In the genomic region with DNA sequence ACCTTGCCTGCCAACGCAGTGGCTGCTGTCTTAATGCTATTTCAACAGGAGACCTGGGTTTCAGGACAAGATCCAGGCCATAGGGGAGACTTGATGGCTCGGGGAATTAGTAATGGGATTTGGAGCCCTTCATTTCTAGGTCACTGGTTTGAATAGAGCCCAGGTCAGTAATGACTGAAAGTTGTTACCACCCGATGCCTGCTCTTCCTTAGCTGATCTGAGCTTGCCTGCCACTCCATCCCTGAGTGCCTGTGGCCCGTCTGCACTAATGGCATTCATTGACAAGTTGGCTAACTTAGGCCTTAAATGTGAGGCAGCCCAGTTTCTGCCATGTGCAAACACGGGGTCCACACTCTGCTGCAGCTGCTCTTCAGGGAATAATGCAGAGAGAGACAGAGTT, we compare ENCODE assay signal across 1 cellular context.
TF ChIP-seq lines count a peak whose summit lies in the region.

No MANE protein-coding gene starts in this region.

TF ChIP-seq in H1, 55 proteins besides CTCF, POLR2A, EP300 and RAD21 (continued from another document):
- TF ChIP-seq, protein P1, sequence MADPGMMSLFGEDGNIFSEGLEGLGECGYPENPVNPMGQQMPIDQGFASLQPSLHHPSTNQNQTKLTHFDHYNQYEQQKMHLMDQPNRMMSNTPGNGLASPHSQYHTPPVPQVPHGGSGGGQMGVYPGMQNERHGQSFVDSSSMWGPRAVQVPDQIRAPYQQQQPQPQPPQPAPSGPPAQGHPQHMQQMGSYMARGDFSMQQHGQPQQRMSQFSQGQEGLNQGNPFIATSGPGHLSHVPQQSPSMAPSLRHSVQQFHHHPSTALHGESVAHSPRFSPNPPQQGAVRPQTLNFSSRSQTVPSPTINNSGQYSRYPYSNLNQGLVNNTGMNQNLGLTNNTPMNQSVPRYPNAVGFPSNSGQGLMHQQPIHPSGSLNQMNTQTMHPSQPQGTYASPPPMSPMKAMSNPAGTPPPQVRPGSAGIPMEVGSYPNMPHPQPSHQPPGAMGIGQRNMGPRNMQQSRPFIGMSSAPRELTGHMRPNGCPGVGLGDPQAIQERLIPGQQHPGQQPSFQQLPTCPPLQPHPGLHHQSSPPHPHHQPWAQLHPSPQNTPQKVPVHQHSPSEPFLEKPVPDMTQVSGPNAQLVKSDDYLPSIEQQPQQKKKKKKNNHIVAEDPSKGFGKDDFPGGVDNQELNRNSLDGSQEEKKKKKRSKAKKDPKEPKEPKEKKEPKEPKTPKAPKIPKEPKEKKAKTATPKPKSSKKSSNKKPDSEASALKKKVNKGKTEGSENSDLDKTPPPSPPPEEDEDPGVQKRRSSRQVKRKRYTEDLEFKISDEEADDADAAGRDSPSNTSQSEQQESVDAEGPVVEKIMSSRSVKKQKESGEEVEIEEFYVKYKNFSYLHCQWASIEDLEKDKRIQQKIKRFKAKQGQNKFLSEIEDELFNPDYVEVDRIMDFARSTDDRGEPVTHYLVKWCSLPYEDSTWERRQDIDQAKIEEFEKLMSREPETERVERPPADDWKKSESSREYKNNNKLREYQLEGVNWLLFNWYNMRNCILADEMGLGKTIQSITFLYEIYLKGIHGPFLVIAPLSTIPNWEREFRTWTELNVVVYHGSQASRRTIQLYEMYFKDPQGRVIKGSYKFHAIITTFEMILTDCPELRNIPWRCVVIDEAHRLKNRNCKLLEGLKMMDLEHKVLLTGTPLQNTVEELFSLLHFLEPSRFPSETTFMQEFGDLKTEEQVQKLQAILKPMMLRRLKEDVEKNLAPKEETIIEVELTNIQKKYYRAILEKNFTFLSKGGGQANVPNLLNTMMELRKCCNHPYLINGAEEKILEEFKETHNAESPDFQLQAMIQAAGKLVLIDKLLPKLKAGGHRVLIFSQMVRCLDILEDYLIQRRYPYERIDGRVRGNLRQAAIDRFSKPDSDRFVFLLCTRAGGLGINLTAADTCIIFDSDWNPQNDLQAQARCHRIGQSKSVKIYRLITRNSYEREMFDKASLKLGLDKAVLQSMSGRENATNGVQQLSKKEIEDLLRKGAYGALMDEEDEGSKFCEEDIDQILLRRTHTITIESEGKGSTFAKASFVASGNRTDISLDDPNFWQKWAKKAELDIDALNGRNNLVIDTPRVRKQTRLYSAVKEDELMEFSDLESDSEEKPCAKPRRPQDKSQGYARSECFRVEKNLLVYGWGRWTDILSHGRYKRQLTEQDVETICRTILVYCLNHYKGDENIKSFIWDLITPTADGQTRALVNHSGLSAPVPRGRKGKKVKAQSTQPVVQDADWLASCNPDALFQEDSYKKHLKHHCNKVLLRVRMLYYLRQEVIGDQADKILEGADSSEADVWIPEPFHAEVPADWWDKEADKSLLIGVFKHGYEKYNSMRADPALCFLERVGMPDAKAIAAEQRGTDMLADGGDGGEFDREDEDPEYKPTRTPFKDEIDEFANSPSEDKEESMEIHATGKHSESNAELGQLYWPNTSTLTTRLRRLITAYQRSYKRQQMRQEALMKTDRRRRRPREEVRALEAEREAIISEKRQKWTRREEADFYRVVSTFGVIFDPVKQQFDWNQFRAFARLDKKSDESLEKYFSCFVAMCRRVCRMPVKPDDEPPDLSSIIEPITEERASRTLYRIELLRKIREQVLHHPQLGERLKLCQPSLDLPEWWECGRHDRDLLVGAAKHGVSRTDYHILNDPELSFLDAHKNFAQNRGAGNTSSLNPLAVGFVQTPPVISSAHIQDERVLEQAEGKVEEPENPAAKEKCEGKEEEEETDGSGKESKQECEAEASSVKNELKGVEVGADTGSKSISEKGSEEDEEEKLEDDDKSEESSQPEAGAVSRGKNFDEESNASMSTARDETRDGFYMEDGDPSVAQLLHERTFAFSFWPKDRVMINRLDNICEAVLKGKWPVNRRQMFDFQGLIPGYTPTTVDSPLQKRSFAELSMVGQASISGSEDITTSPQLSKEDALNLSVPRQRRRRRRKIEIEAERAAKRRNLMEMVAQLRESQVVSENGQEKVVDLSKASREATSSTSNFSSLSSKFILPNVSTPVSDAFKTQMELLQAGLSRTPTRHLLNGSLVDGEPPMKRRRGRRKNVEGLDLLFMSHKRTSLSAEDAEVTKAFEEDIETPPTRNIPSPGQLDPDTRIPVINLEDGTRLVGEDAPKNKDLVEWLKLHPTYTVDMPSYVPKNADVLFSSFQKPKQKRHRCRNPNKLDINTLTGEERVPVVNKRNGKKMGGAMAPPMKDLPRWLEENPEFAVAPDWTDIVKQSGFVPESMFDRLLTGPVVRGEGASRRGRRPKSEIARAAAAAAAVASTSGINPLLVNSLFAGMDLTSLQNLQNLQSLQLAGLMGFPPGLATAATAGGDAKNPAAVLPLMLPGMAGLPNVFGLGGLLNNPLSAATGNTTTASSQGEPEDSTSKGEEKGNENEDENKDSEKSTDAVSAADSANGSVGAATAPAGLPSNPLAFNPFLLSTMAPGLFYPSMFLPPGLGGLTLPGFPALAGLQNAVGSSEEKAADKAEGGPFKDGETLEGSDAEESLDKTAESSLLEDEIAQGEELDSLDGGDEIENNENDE (IDR thresholded peaks at IDR 0.05; ENCODE audit: insufficient replicate concordance, low read length): no peak
- TF ChIP-seq MAFK (IDR thresholded peaks at IDR 0.05; ENCODE audit: low read depth, low read length): no peak
- TF ChIP-seq SP4 (IDR thresholded peaks at IDR 0.05; ENCODE audit: low read length): no peak
- no peak for TF ChIP-seq FOSL1 (IDR thresholded peaks at IDR 0.05; ENCODE audit: insufficient read depth, low read depth, low read length)
- TF ChIP-seq SIRT6 (IDR thresholded peaks at IDR 0.05; ENCODE audit: low read length): no peak
- TF ChIP-seq, protein P2, sequence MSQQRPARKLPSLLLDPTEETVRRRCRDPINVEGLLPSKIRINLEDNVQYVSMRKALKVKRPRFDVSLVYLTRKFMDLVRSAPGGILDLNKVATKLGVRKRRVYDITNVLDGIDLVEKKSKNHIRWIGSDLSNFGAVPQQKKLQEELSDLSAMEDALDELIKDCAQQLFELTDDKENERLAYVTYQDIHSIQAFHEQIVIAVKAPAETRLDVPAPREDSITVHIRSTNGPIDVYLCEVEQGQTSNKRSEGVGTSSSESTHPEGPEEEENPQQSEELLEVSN (IDR thresholded peaks at IDR 0.05): no peak
- TF ChIP-seq YY1 (IDR thresholded peaks at IDR 0.05; ENCODE audit: low read depth, low read length): no peak
- no peak for TF ChIP-seq CBX8 (IDR thresholded peaks at IDR 0.05; ENCODE audit: borderline replicate concordance, low read depth, low read length)
- TF ChIP-seq TBP (IDR thresholded peaks at IDR 0.05; ENCODE audit: low read depth, low read length): no peak
- TF ChIP-seq RBBP5 (IDR thresholded peaks at IDR 0.05; ENCODE audit: borderline replicate concordance, low read depth, low read length): no peak
- TF ChIP-seq, protein P3, sequence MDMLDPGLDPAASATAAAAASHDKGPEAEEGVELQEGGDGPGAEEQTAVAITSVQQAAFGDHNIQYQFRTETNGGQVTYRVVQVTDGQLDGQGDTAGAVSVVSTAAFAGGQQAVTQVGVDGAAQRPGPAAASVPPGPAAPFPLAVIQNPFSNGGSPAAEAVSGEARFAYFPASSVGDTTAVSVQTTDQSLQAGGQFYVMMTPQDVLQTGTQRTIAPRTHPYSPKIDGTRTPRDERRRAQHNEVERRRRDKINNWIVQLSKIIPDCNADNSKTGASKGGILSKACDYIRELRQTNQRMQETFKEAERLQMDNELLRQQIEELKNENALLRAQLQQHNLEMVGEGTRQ (IDR thresholded peaks at IDR 0.05; ENCODE audit: low read length): no peak
- TF ChIP-seq CTBP2 (IDR thresholded peaks at IDR 0.05; ENCODE audit: borderline replicate concordance, insufficient read depth, insufficient read length, low read length): no peak
- TF ChIP-seq, protein P4, sequence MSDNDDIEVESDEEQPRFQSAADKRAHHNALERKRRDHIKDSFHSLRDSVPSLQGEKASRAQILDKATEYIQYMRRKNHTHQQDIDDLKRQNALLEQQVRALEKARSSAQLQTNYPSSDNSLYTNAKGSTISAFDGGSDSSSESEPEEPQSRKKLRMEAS (IDR thresholded peaks at IDR 0.05): no peak
- TF ChIP-seq CREB1 (IDR thresholded peaks at IDR 0.05): no peak
TF ChIP-seq in H1: peak in this region for 0.
